ENCODE assay signal across 1 cellular context in the genomic region with DNA sequence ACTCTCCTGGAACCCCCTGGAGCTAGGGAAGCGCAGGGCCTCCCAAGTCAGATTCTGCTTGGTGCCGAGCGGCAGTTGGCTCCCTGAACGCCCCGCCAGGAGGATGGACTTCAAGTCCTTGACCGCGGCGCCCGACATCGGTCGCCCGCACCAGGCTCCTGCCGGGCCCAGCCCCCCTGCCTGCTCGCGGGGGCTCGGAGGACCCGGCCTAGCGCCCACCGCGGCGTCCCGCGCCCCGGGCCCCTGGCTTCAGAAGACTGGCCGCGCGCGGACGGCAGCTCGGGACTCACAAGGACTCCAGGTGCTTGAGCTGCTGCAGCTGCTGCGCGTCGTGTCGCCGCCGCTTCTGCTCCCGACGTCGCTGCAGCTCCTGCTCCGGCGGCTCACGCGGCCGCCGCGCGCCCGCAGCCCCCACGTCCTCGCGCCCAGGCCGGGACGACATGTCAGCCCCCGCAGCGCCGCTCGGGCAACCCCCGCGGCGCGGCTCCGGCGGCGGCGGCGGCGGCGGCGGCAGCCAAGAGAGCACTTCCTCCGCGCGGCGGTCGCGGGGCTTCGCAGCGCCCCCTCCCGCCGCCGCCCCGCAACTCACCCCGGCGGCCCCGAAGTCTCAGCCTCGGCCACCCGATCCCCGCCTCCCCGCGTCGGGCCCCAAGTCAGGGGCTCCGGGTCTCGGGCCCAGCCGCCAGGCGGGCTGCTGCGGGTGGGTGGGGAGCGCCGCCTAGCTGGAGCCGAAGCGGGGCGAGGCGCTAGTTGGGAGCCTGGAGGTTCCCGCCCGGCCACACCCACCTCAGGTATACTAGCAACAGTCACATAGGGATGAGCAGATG.
TF ChIP-seq lines count a peak whose summit lies in the region.

A gene with protein sequence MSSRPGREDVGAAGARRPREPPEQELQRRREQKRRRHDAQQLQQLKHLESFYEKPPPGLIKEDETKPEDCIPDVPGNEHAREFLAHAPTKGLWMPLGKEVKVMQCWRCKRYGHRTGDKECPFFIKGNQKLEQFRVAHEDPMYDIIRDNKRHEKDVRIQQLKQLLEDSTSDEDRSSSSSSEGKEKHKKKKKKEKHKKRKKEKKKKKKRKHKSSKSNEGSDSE (minus strand): TSS at position 474 of the 827 bp plus-strand sequence. CDS start 32 bp downstream, at position 442.

TF ChIP-seq in A549, 52 proteins besides CTCF, POLR2A, EP300 and RAD21 (continued from another document):
- TF ChIP-seq, protein P1, sequence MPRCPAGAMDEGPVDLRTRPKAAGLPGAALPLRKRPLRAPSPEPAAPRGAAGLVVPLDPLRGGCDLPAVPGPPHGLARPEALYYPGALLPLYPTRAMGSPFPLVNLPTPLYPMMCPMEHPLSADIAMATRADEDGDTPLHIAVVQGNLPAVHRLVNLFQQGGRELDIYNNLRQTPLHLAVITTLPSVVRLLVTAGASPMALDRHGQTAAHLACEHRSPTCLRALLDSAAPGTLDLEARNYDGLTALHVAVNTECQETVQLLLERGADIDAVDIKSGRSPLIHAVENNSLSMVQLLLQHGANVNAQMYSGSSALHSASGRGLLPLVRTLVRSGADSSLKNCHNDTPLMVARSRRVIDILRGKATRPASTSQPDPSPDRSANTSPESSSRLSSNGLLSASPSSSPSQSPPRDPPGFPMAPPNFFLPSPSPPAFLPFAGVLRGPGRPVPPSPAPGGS (IDR thresholded peaks at IDR 0.05): peak; percentile 81; the same call in 2 of the 3 replicates
- peak; percentile 76 to 88; a peak in 4 of 5 replicates for TF ChIP-seq JUN (IDR thresholded peaks at IDR 0.05)
